16 cellular contexts compared by ENCODE assay signal in genomic region chr4:2006367-2006766, GRCh38. TPM values are rescaled to one million over a fixed set of nuclear protein-coding genes. Genes with fewer than 3 reads are reported as not detected.
DNase-seq lines count a peak whose midpoint lies in the region; ATAC-seq and TF ChIP-seq lines count a peak whose summit lies in the region.
"Had no signal": no experiment of that assay in that cellular context is flagged by ENCODE, and none has a peak within 500 bp of the region (broad histone marks: within the 10 kb centered on the region; RNA-seq: fewer than 3 reads in every experiment).

No MANE protein-coding gene starts in this region.

- no peaks in the 10 kb centered on the region for H3K27me3 Mint-ChIP-seq in activated naive CD8-positive, alpha-beta T cell
- H3K27me3 Mint-ChIP-seq in activated naive CD8-positive, alpha-beta T cell treated with anti-CD3 and anti-CD28 coated beads for 36 hours = no peaks in the 10 kb centered on the region
- H3K27me3 Mint-ChIP-seq in chondrocyte (ENCODE audit: low read depth) (no peaks in the 10 kb centered on the region), progenitor cell of endocrine pancreas (no peaks in the 10 kb centered on the region), GM23338 (ENCODE audit: insufficient read depth, low read depth, poor library complexity) (peaks cover 10% of the 10 kb centered on the region)
- H3K27me3 Mint-ChIP-seq: activated CD4-positive, alpha-beta T cell treated with anti-CD3 and anti-CD28 coated beads for 36 hours had no signal

- H3K4me1 Mint-ChIP-seq in activated naive CD8-positive, alpha-beta T cell (ENCODE audit: low read depth) = peaks cover 53% of the 10 kb centered on the region
- peaks cover 37% of the 10 kb centered on the region for H3K4me1 Mint-ChIP-seq in activated naive CD8-positive, alpha-beta T cell treated with anti-CD3 and anti-CD28 coated beads for 36 hours
- H3K4me1 Mint-ChIP-seq in chondrocyte (ENCODE audit: low read depth) (peaks cover 24% of the 10 kb centered on the region), progenitor cell of endocrine pancreas (ENCODE audit: low read depth) (peaks cover 11% of the 10 kb centered on the region), GM23338 (peaks cover 9% of the 10 kb centered on the region; the same call in 2 of the 3 replicates)

- H3K36me3 ChIP-seq in HEK293 (ENCODE audit: control insufficient read depth in 2 of 2, insufficient read depth in 1 of 2, low read length in 2 of 2) (peaks cover 8 to 31% of the 10 kb centered on the region in 2 experiments; a peak in 2 of 3 replicates), GM23338 (ENCODE audit: insufficient read depth) (0 out of 2 replicates have a peak, but pooled peaks cover 3% of the 10 kb centered on the region)

- no peak overlapping the region for H3K27ac ChIP-seq in HEK293 (ENCODE audit: extremely low read depth, low read depth, low read length)
- no peak overlapping the region for H3K27ac ChIP-seq in GM23338 (ENCODE audit: low read depth)
- H3K27ac ChIP-seq: cardiac muscle cell, left ventricle myocardium inferior, parathyroid adenoma, vagina had no signal

- no peak overlapping the region for H3K4me2 ChIP-seq in GM23338

- peaks cover 62% of the 10 kb centered on the region for H4K20me1 ChIP-seq in GM23338 (replicated peaks; ENCODE audit: insufficient read depth)

- no peaks in the 10 kb centered on the region for H3K9me3 ChIP-seq in HEK293 (ENCODE audit: control insufficient read depth, insufficient read depth, low read depth, low read length)
- H3K9me3 ChIP-seq: adrenal gland, left ventricle myocardium inferior, vagina had no signal

- POLR2A ChIA-PET in HEK293 (lab: Yijun Ruan, JAX) = no interaction called here

- peaks cover 3% of the 10 kb centered on the region for H3F3A ChIP-seq in GM23338 (replicated peaks; ENCODE audit: low read depth)

- H3K79me2 ChIP-seq in GM23338 (replicated peaks; ENCODE audit: insufficient read depth) = peaks cover 70% of the 10 kb centered on the region

- no peak overlapping the region for H3K27ac Mint-ChIP-seq in activated naive CD8-positive, alpha-beta T cell
- no peak overlapping the region for H3K27ac Mint-ChIP-seq in activated naive CD8-positive, alpha-beta T cell treated with anti-CD3 and anti-CD28 coated beads for 36 hours
- H3K27ac Mint-ChIP-seq in chondrocyte (ENCODE audit: unreplicated experiment) = no peak overlapping the region
- no peak overlapping the region for H3K27ac Mint-ChIP-seq in progenitor cell of endocrine pancreas
- H3K27ac Mint-ChIP-seq in GM23338 = no peak overlapping the region

- CTCF ChIA-PET in HEK293 (lab: Yijun Ruan, JAX) = interaction anchor here (0.6 kb wide), 1 partner anchor 259 kb away, joined by 4 read pairs; no protein-coding TSS in a partner anchor

- ATAC-seq in GM18498 (IDR thresholded peaks at IDR 0.05; ENCODE audit: unreplicated experiment) = no peak
- no peak for ATAC-seq in HG03457 (IDR thresholded peaks at IDR 0.05; ENCODE audit: unreplicated experiment)
- ATAC-seq in GM23338 = no peak
- ATAC-seq: activated CD4-positive, alpha-beta T cell treated with anti-CD3 and anti-CD28 coated beads for 36 hours had no signal

- peaks cover 11% of the 10 kb centered on the region for H3K36me3 Mint-ChIP-seq in activated naive CD8-positive, alpha-beta T cell
- peaks cover 27% of the 10 kb centered on the region for H3K36me3 Mint-ChIP-seq in activated naive CD8-positive, alpha-beta T cell treated with anti-CD3 and anti-CD28 coated beads for 36 hours
- peaks cover 7% of the 10 kb centered on the region for H3K36me3 Mint-ChIP-seq in chondrocyte (ENCODE audit: low read depth)
- H3K36me3 Mint-ChIP-seq in progenitor cell of endocrine pancreas (ENCODE audit: insufficient read depth) = peaks cover 22% of the 10 kb centered on the region
- H3K36me3 Mint-ChIP-seq in GM23338 (ENCODE audit: low read depth) = peaks cover 38% of the 10 kb centered on the region

- DNase-seq in activated naive CD8-positive, alpha-beta T cell treated with anti-CD3 and anti-CD28 coated beads for 36 hours = no peak
- DNase-seq in chondrocyte (ENCODE audit: low spot score) (no peak), progenitor cell of endocrine pancreas (ENCODE audit: low spot score, unreplicated experiment) (no peak), GM23338 (ENCODE audit: low spot score) (no peak)
- DNase-seq: activated CD4-positive, alpha-beta T cell treated with anti-CD3 and anti-CD28 coated beads for 36 hours; left ventricle myocardium inferior; NCI-H2171; stimulated activated CD4-positive, alpha-beta T cell treated with anti-CD3 and anti-CD28 coated beads, Interleukin-1b, Interleukin-23, amount 100 ng/mL, for 48 hours had no signal

- TF ChIP-seq CTCF in HEK293 (tag by site-specific recombination; IDR thresholded peaks at IDR 0.05) (no peak), chondrocyte (IDR thresholded peaks at IDR 0.05) (no peak), progenitor cell of endocrine pancreas (IDR thresholded peaks at IDR 0.05; ENCODE audit: unreplicated experiment) (no peak), GM23338 (conservative IDR thresholded peaks at IDR 0.05; ENCODE audit: low read depth in 2 of 2) (no peak)

- H3K4me1 ChIP-seq in HEK293 (ENCODE audit: control insufficient read depth, insufficient read depth, low read length) (no peaks in the 10 kb centered on the region), GM23338 (ENCODE audit: insufficient read depth) (peaks cover 5% of the 10 kb centered on the region; the same call in 1 of the 2 replicates)

- H3K4me3 ChIP-seq in HEK293 (ENCODE audit: low read depth, low read length) = no peak overlapping the region
- H3K4me3 ChIP-seq in GM23338 = no peak overlapping the region
- H3K4me3 ChIP-seq: cardiac muscle cell had no signal

- H3K27me3 ChIP-seq in GM23338 (ENCODE audit: insufficient read depth) = peaks cover 7% of the 10 kb centered on the region; the same call in 1 of the 2 replicates
- H3K27me3 ChIP-seq: adrenal gland, cardiac muscle cell, vagina had no signal

- no peaks in the 10 kb centered on the region for H3K9me2 ChIP-seq in GM23338 (ENCODE audit: insufficient read depth)

- H2AFZ ChIP-seq in GM23338 = no peak overlapping the region
- H2AFZ ChIP-seq: parathyroid adenoma had no signal

- no peaks in the 10 kb centered on the region for H3K9me3 Mint-ChIP-seq in activated naive CD8-positive, alpha-beta T cell (ENCODE audit: low read depth)
- no peaks in the 10 kb centered on the region for H3K9me3 Mint-ChIP-seq in activated naive CD8-positive, alpha-beta T cell treated with anti-CD3 and anti-CD28 coated beads for 36 hours
- H3K9me3 Mint-ChIP-seq in chondrocyte (ENCODE audit: low read depth) (no peaks in the 10 kb centered on the region), progenitor cell of endocrine pancreas (ENCODE audit: low read depth) (no peaks in the 10 kb centered on the region), GM23338 (no peaks in the 10 kb centered on the region)

- H3K4me3 Mint-ChIP-seq in activated naive CD8-positive, alpha-beta T cell = peak overlapping the region; percentile 98
- no peak overlapping the region for H3K4me3 Mint-ChIP-seq in activated naive CD8-positive, alpha-beta T cell treated with anti-CD3 and anti-CD28 coated beads for 36 hours
- H3K4me3 Mint-ChIP-seq in chondrocyte (ENCODE audit: unreplicated experiment) = peak overlapping the region; percentile 16
- peak overlapping the region; percentile 92 for H3K4me3 Mint-ChIP-seq in progenitor cell of endocrine pancreas (ENCODE audit: low read depth)
- H3K4me3 Mint-ChIP-seq in GM23338 = no peak overlapping the region

TF ChIP-seq in HEK293, 187 proteins besides CTCF, POLR2A, EP300 and RAD21:
- TF ChIP-seq ZNF121 (tag by site-specific recombination; IDR thresholded peaks at IDR 0.05) (peak; percentile 80), ZNF548 (tag by site-specific recombination; IDR thresholded peaks at IDR 0.05) (no peak)
TF ChIP-seq in HEK293: peak in this region for 1.

TF ChIP-seq in GM23338, 12 proteins besides CTCF, POLR2A, EP300 and RAD21:
- no peak for TF ChIP-seq EZH2phosphoT487 (IDR thresholded peaks at IDR 0.05; ENCODE audit: unreplicated experiment)
- no peak for TF ChIP-seq ZNF114 (CRISPR knock-in tag; IDR thresholded peaks at IDR 0.05)
- no peak for TF ChIP-seq REST (IDR thresholded peaks at IDR 0.05; ENCODE audit: unreplicated experiment)
- TF ChIP-seq STAT1 (IDR thresholded peaks at IDR 0.05; ENCODE audit: unreplicated experiment) = no peak
TF ChIP-seq in GM23338: peak in this region for 0.

RNA-seq across cellular contexts. Expression of gene NELFA, which starts 2.4 kb away (rescaled TPM):
- 10 to 100 TPM; 44.8 to 46.2 TPM for total RNA-seq in activated naive CD8-positive, alpha-beta T cell treated with anti-CD3 and anti-CD28 coated beads for 36 hours
- total RNA-seq in chondrocyte = 23.5 to 25.6 TPM (median 24.0 TPM) in 3 replicates
- 52.5 and 54.2 TPM in 2 replicates for total RNA-seq in progenitor cell of endocrine pancreas
- 60.8 and 62.8 TPM in 2 replicates for total RNA-seq in GM23338 (2014; rRNA removed; shearing (Covaris generic))
- 62.2 and 63.3 TPM in 2 replicates for polyA plus RNA-seq in GM23338 (2016; fragmentation: Nextera tagmentation; extraction: Ambion mirVana)

RNA-seq across cellular contexts. Expression of gene NAT8L, which starts 52.8 kb away (rescaled TPM):
- under 1 TPM; 0.56 to 0.60 TPM for total RNA-seq in activated naive CD8-positive, alpha-beta T cell treated with anti-CD3 and anti-CD28 coated beads for 36 hours
- total RNA-seq in chondrocyte (0.53 to 1.6 TPM (median 1.6 TPM) in 3 replicates), progenitor cell of endocrine pancreas (20.7 and 21.8 TPM in 2 replicates)
- 7.7 and 9.7 TPM in 2 replicates for total RNA-seq in GM23338 (2014; rRNA removed; shearing (Covaris generic))
- polyA plus RNA-seq in GM23338 (2016; fragmentation: Nextera tagmentation; extraction: Ambion mirVana) = 1.6 and 1.7 TPM in 2 replicates

Comparison
In these comparisons a context has a peak if more than half of its experiments do, and no peak if none do; other contexts are left out.
1. H3K4me3 Mint-ChIP-seq: peak in activated naive CD8-positive, alpha-beta T cell (single experiment), chondrocyte (single experiment) and progenitor cell of endocrine pancreas (single experiment); none in activated naive CD8-positive, alpha-beta T cell treated with anti-CD3 and anti-CD28 coated beads for 36 hours (single experiment) and GM23338 (single experiment).